20 cellular contexts compared by ENCODE assay signal in the genomic region with DNA sequence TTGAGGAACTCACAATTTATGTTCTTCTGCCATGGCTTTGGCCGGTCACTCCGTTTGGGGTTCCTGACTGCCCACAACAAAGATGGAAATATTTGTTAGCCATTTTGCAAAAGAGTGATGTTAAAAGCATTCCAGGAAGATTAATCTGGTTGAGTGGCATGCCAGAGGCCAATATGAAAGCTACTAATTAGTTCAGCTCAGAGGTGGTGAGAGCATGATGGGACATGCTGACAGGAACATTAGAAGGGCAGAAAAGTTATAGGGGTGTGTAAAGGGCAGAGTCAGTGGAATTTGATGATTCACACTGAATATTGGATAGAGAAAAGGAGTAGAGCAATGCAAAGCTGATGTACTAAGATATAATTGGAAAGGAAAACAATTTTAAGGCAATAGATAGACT.
A peak's percentile ranks its signal among the peaks of the same experiment; 100 is the strongest.
DNase-seq lines count a peak whose midpoint lies in the region; FAIRE-seq and TF ChIP-seq lines count a peak whose summit lies in the region.
"Had no signal": no experiment of that assay in that cellular context is flagged by ENCODE, and none has a peak within 500 bp of the region (broad histone marks: within the 10 kb centered on the region; RNA-seq: fewer than 3 reads in every experiment).

No MANE protein-coding gene starts in this region.

- H3K4me3 ChIP-seq in retinal pigment epithelial cell (ENCODE audit: low read length) = no peak overlapping the region
- H3K4me3 ChIP-seq: GM23248, HAP-1, SK-N-MC had no signal

- no peak for FAIRE-seq in GM12892 (lab: Jason Lieb, UNC)
- FAIRE-seq: RCC 7860 had no signal

- no peak for TF ChIP-seq CTCF in retinal pigment epithelial cell (conservative IDR thresholded peaks at IDR 0.05; ENCODE audit: low read depth, low read length)

- DNase-seq in NCI-H82 (lab: John Stamatoyannopoulos, UW) = peak; percentile 33
- DNase-seq in NCI-H82 treated with DMSO at 0.1 percent for 48 hours (lab: John Stamatoyannopoulos, UW; ENCODE audit: unreplicated experiment) = no peak
- DNase-seq in SW480 (ENCODE audit: low spot score) = peak; percentile 2
- peak; percentile 74 for DNase-seq in epithelial cell of prostate (ENCODE audit: low read depth, low spot score)
- peak; percentile 59 for DNase-seq in retinal pigment epithelial cell (ENCODE audit: low read depth)
- DNase-seq in NCI-H2107 (lab: John Stamatoyannopoulos, UW) = no peak
- no peak for DNase-seq in GM12892 (ENCODE audit: insufficient read length)
- DNase-seq in posterior vena cava (ENCODE audit: low spot score) = no peak
- DNase-seq: DMS79 treated with DMSO at 0.1 percent for 48 hours, GDM1, GM23248, KG1, NCI-H1436, NCI-H2029, NCI-H2171 treated with DMSO at 0.1 percent for 48 hours, SHP77 had no signal

- TF ChIP-seq POLR2A in GM12892 (IDR thresholded peaks at IDR 0.05; ENCODE audit: low read depth, low read length) = no peak

- intact Hi-C loops in posterior vena cava (cut with DNase I) = no loop called here

- peak overlapping the region; percentile 83 for H3K27ac ChIP-seq in epithelial cell of prostate
- H3K27ac ChIP-seq: 22Rv1, GM23248, SK-N-MC had no signal

Comparison
In these comparisons a context has a peak if more than half of its experiments do, and no peak if none do; other contexts are left out.
1. DNase-seq: peak in NCI-H82 (single experiment), SW480 (single experiment), epithelial cell of prostate (single experiment) and retinal pigment epithelial cell (single experiment); none in NCI-H82 treated with DMSO at 0.1 percent for 48 hours (single experiment), NCI-H2107 (single experiment), GM12892 (single experiment) and posterior vena cava (single experiment).